In the genomic region with DNA sequence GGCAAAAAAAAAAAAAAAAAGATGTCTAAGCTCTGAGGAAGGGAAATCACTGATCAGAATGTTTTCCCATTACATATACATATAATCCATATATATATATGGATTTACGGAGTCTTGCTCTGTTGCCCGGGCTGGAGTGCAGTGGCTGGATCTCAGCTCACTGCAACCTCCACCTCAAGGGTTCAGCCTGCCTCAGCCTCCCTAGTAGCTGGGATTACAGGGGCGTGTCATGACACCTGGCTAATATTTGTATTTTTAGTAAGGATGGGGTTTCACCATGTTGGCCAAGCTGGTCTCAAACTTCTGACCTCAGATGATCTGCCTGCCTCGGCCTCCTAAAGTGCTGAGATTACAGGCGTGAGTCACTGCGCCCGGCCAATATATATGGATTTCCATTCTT, we compare ENCODE assay signal across 7 cellular contexts. TPM values are rescaled to one million over a fixed set of nuclear protein-coding genes. Genes with fewer than 3 reads are reported as not detected.
DNase-seq lines count a peak whose midpoint lies in the region; ATAC-seq and TF ChIP-seq lines count a peak whose summit lies in the region.
"Not testable (repeated sequence)": the region's sequence is repeated elsewhere in the genome, so short reads cannot be mapped to it uniquely, and the experiment has no call there.

No MANE protein-coding gene starts in this region.

- H3K9me3 Mint-ChIP-seq in CD4-positive, alpha-beta T cell; memory B cell: not testable (repeated sequence)
- peaks cover 23% of the 10 kb centered on the region for H3K9me3 Mint-ChIP-seq in activated CD4-positive, alpha-beta T cell treated with anti-CD3 and anti-CD28 coated beads for 36 hours (ENCODE audit: low read depth)
- peaks cover 24% of the 10 kb centered on the region for H3K9me3 Mint-ChIP-seq in activated naive CD4-positive, alpha-beta T cell treated with anti-CD3 and anti-CD28 coated beads for 36 hours

- H3K4me1 Mint-ChIP-seq in CD4-positive, alpha-beta T cell (ENCODE audit: low read depth) = peaks cover 30% of the 10 kb centered on the region
- H3K4me1 Mint-ChIP-seq in activated CD4-positive, alpha-beta T cell treated with anti-CD3 and anti-CD28 coated beads for 36 hours = peaks cover 42% of the 10 kb centered on the region
- H3K4me1 Mint-ChIP-seq in activated naive CD4-positive, alpha-beta T cell treated with anti-CD3 and anti-CD28 coated beads for 36 hours (ENCODE audit: low read depth) = peaks cover 59% of the 10 kb centered on the region
- peaks cover 11% of the 10 kb centered on the region for H3K4me1 Mint-ChIP-seq in memory B cell

- DNase-seq in CD4-positive, alpha-beta T cell; activated CD4-positive, alpha-beta T cell treated with anti-CD3 and anti-CD28 coated beads for 36 hours; activated naive CD4-positive, alpha-beta T cell treated with anti-CD3 and anti-CD28 coated beads for 36 hours; memory B cell (ENCODE audit: low spot score in 2 of 2): not testable (repeated sequence)

- ATAC-seq in CD4-positive, alpha-beta T cell (ENCODE audit: poor library complexity); activated CD4-positive, alpha-beta T cell treated with anti-CD3 and anti-CD28 coated beads for 36 hours; memory B cell (ENCODE audit: low read depth): not testable (repeated sequence)
- ATAC-seq in GM18868 (IDR thresholded peaks at IDR 0.05; ENCODE audit: unreplicated experiment) (peak; percentile 17), GM21723 (IDR thresholded peaks at IDR 0.05; ENCODE audit: unreplicated experiment) (peak; percentile 17), HG03439 (IDR thresholded peaks at IDR 0.05; ENCODE audit: unreplicated experiment) (peak; percentile 18)

- POLR2A ChIA-PET in CD4-positive, alpha-beta T cell (lab: Charles Lee) = interaction anchor here (0.6 to 0.9 kb wide), 2 partner anchors 20 to 29 kb away, joined by 3 read pairs; a partner anchor contains a TSS
- POLR2A ChIA-PET in activated CD4-positive, alpha-beta T cell treated with anti-CD3 and anti-CD28 coated beads for 36 hours (lab: Charles Lee) = not testable (repeated sequence)

- not testable (repeated sequence) for H3K27me3 Mint-ChIP-seq in CD4-positive, alpha-beta T cell; activated CD4-positive, alpha-beta T cell treated with anti-CD3 and anti-CD28 coated beads for 36 hours; activated naive CD4-positive, alpha-beta T cell treated with anti-CD3 and anti-CD28 coated beads for 36 hours (ENCODE audit: low read depth); memory B cell

- H3K27ac ChIP-seq in CD4-positive, alpha-beta T cell (ENCODE audit: low read depth, low read length) = not testable (repeated sequence)

- not testable (repeated sequence) for H3K4me3 Mint-ChIP-seq in CD4-positive, alpha-beta T cell; memory B cell
- peak overlapping the region; percentile 33 for H3K4me3 Mint-ChIP-seq in activated CD4-positive, alpha-beta T cell treated with anti-CD3 and anti-CD28 coated beads for 36 hours
- peak overlapping the region; percentile 38 for H3K4me3 Mint-ChIP-seq in activated naive CD4-positive, alpha-beta T cell treated with anti-CD3 and anti-CD28 coated beads for 36 hours

- H3K27ac Mint-ChIP-seq in CD4-positive, alpha-beta T cell = peak overlapping the region; percentile 35
- peak overlapping the region; percentile 70 for H3K27ac Mint-ChIP-seq in activated CD4-positive, alpha-beta T cell treated with anti-CD3 and anti-CD28 coated beads for 36 hours
- H3K27ac Mint-ChIP-seq in activated naive CD4-positive, alpha-beta T cell treated with anti-CD3 and anti-CD28 coated beads for 36 hours = peak overlapping the region; percentile 86
- H3K27ac Mint-ChIP-seq in memory B cell = peak overlapping the region; percentile 1

- H3K9me3 ChIP-seq in CD4-positive, alpha-beta T cell (ENCODE audit: control insufficient read depth, low read length) = not testable (repeated sequence)

- CTCF ChIA-PET in CD4-positive, alpha-beta T cell (lab: Charles Lee) = not testable (repeated sequence)
- CTCF ChIA-PET in activated CD4-positive, alpha-beta T cell treated with anti-CD3 and anti-CD28 coated beads for 36 hours (lab: Charles Lee) = interaction anchor here (0.5 kb wide), 1 partner anchor 372 kb away, joined by 3 read pairs; no protein-coding TSS in a partner anchor
- CTCF ChIA-PET in activated naive CD4-positive, alpha-beta T cell treated with anti-CD3 and anti-CD28 coated beads for 36 hours (lab: Charles Lee) = interaction anchor here (0.7 to 1.6 kb wide), 5 partner anchors 10 to 841 kb away, joined by 3 to 5 read pairs (median 5); no protein-coding TSS in a partner anchor

- not testable (repeated sequence) for TF ChIP-seq CTCF in CD4-positive, alpha-beta T cell (IDR thresholded peaks at IDR 0.05)

- intact Hi-C loops in CD4-positive, alpha-beta T cell (cut with DNase I, micrococcal nuclease); activated CD4-positive, alpha-beta T cell treated with anti-CD3 and anti-CD28 coated beads for 36 hours (cut with DNase I, micrococcal nuclease): not testable (repeated sequence)
- intact Hi-C loops in activated naive CD4-positive, alpha-beta T cell treated with anti-CD3 and anti-CD28 coated beads for 36 hours (cut with micrococcal nuclease) = loop anchor here (10.0 kb wide), 1 partner anchor 1061 kb away; no protein-coding TSS in a partner anchor

- H3K27me3 ChIP-seq in CD4-positive, alpha-beta T cell (ENCODE audit: control insufficient read depth, insufficient read depth, low read length) = not testable (repeated sequence)

- not testable (repeated sequence) for H3K36me3 Mint-ChIP-seq in CD4-positive, alpha-beta T cell (ENCODE audit: low read depth); activated CD4-positive, alpha-beta T cell treated with anti-CD3 and anti-CD28 coated beads for 36 hours (ENCODE audit: low read depth); memory B cell
- peaks cover 13% of the 10 kb centered on the region for H3K36me3 Mint-ChIP-seq in activated naive CD4-positive, alpha-beta T cell treated with anti-CD3 and anti-CD28 coated beads for 36 hours (ENCODE audit: low read depth)

RNA-seq across cellular contexts. Expression of a gene that starts 19.8 kb away (rescaled TPM):
- 1 to 10 TPM; 7.2 to 9.2 TPM for total RNA-seq in CD4-positive, alpha-beta T cell
- total RNA-seq in activated CD4-positive, alpha-beta T cell treated with anti-CD3 and anti-CD28 coated beads for 36 hours = 10 to 100 TPM; 45.5 to 56.4 TPM
- 10 to 100 TPM; 38.7 to 45.3 TPM for total RNA-seq in activated naive CD4-positive, alpha-beta T cell treated with anti-CD3 and anti-CD28 coated beads for 36 hours

Comparison
In these comparisons a context has a peak if more than half of its experiments do, and no peak if none do; other contexts are left out.
1. H3K27ac Mint-ChIP-seq: peak in every context shown above with its lines; median percentile 86 in activated naive CD4-positive, alpha-beta T cell treated with anti-CD3 and anti-CD28 coated beads for 36 hours; 70 in activated CD4-positive, alpha-beta T cell treated with anti-CD3 and anti-CD28 coated beads for 36 hours; 35 in CD4-positive, alpha-beta T cell; 1 in memory B cell.